19 cellular contexts compared by ENCODE assay signal in genomic region chr2:216672996-216673395, GRCh38. TPM values are rescaled to one million over a fixed set of nuclear protein-coding genes. Genes with fewer than 3 reads are reported as not detected.
DNase-seq lines count a peak whose midpoint lies in the region; ATAC-seq and TF ChIP-seq lines count a peak whose summit lies in the region.
"Had no signal": no experiment of that assay in that cellular context is flagged by ENCODE, and none has a peak within 500 bp of the region (broad histone marks: within the 10 kb centered on the region; RNA-seq: fewer than 3 reads in every experiment).

No MANE protein-coding gene starts in this region.

- no peak overlapping the region for H3K4me2 ChIP-seq in osteoblast (ENCODE audit: insufficient read depth, low read length)
- H3K4me2 ChIP-seq: A549 had no signal

- intact Hi-C loops in CD4-positive, alpha-beta T cell (cut with DNase I, micrococcal nuclease) = no loop called here

- no peaks in the 10 kb centered on the region for H3K4me1 Mint-ChIP-seq in stimulated activated naive CD8-positive, alpha-beta T cell treated with anti-CD3 and anti-CD28 coated beads, Interleukin-15, amount 100 ng/mL, for 72 hours
- no peaks in the 10 kb centered on the region for H3K4me1 Mint-ChIP-seq in stimulated activated memory B cell treated with anti-CD40 and anti-IgM and Interleukin-4, amounts not matched to agents 10 μg/mL and 1 μg/mL and 100 μg/mL, for 72 hours
- no peaks in the 10 kb centered on the region for H3K4me1 Mint-ChIP-seq in CD4-positive, alpha-beta T cell (ENCODE audit: low read depth)

- CTCF ChIA-PET in CD4-positive, alpha-beta T cell (lab: Charles Lee) = no interaction called here

- H3K27me3 ChIP-seq in osteoblast (ENCODE audit: insufficient read depth, low read length) = peaks cover 46% of the 10 kb centered on the region
- no peaks in the 10 kb centered on the region for H3K27me3 ChIP-seq in CD4-positive, alpha-beta T cell (ENCODE audit: control insufficient read depth, insufficient read depth, low read length)

- H4K20me1 ChIP-seq in osteoblast (ENCODE audit: insufficient read depth, low read length) = no peaks in the 10 kb centered on the region

- no peak for DNase-seq in stimulated activated naive CD8-positive, alpha-beta T cell treated with anti-CD3 and anti-CD28 coated beads, Interleukin-15, amount 100 ng/mL, for 72 hours
- no peak for DNase-seq in stimulated activated naive CD8-positive, alpha-beta T cell treated with anti-CD3 and anti-CD28 coated beads, Interleukin-15, Interleukin-2, amounts not matched to agents 100 U/mL and 50 U/mL, for 24 hours
- DNase-seq in osteoblast (ENCODE audit: insufficient read length, low spot score, missing footprints) = peak; percentile 9
- no peak for DNase-seq in NCI-H2196 (lab: John Stamatoyannopoulos, UW; ENCODE audit: unreplicated experiment)
- no peak for DNase-seq in iPS-NIHi7 (ENCODE audit: extremely low spot score)
- DNase-seq in CD4-positive, alpha-beta T cell = no peak
- DNase-seq: Caco-2, DMS153, KG1, NCI-H1048, NCI-H146, NCI-H2081, NCI-H510A treated with DMSO at 0.1 percent for 48 hours, Right ventricle myocardium superior had no signal

- peaks cover 47% of the 10 kb centered on the region for H3K27me3 Mint-ChIP-seq in stimulated activated naive CD8-positive, alpha-beta T cell treated with anti-CD3 and anti-CD28 coated beads, Interleukin-15, amount 100 ng/mL, for 72 hours
- peaks cover 40% of the 10 kb centered on the region for H3K27me3 Mint-ChIP-seq in stimulated activated memory B cell treated with anti-CD40 and anti-IgM and Interleukin-4, amounts not matched to agents 10 μg/mL and 1 μg/mL and 100 μg/mL, for 72 hours
- peaks cover 4% of the 10 kb centered on the region for H3K27me3 Mint-ChIP-seq in CD4-positive, alpha-beta T cell

- no peak overlapping the region for H3K4me3 Mint-ChIP-seq in stimulated activated naive CD8-positive, alpha-beta T cell treated with anti-CD3 and anti-CD28 coated beads, Interleukin-15, amount 100 ng/mL, for 72 hours
- H3K4me3 Mint-ChIP-seq in stimulated activated memory B cell treated with anti-CD40 and anti-IgM and Interleukin-4, amounts not matched to agents 10 μg/mL and 1 μg/mL and 100 μg/mL, for 72 hours = no peak overlapping the region
- H3K4me3 Mint-ChIP-seq in CD4-positive, alpha-beta T cell = no peak overlapping the region

- TF ChIP-seq CTCF in osteoblast (IDR thresholded peaks at IDR 0.05; ENCODE audit: extremely low read depth, low read depth, low read length) = no peak
- no peak for TF ChIP-seq CTCF in CD4-positive, alpha-beta T cell (IDR thresholded peaks at IDR 0.05)

- no peak overlapping the region for H2AFZ ChIP-seq in osteoblast (ENCODE audit: low read length)

- H3K4me3 ChIP-seq in osteoblast (ENCODE audit: insufficient read depth, low read length) = no peak overlapping the region
- H3K4me3 ChIP-seq: A549 had no signal

- POLR2A ChIA-PET in CD4-positive, alpha-beta T cell (lab: Charles Lee) = no interaction called here

- no peaks in the 10 kb centered on the region for H3K4me1 ChIP-seq in osteoblast (ENCODE audit: insufficient read depth, low read length)
- H3K4me1 ChIP-seq: A549, Caco-2 had no signal

- no peaks in the 10 kb centered on the region for H3K36me3 ChIP-seq in osteoblast (ENCODE audit: insufficient read depth, low read length)

- H3K36me3 Mint-ChIP-seq in stimulated activated memory B cell treated with anti-CD40 and anti-IgM and Interleukin-4, amounts not matched to agents 10 μg/mL and 1 μg/mL and 100 μg/mL, for 72 hours = no peaks in the 10 kb centered on the region
- H3K36me3 Mint-ChIP-seq in CD4-positive, alpha-beta T cell (ENCODE audit: low read depth) = no peaks in the 10 kb centered on the region

- no peak overlapping the region for H3K27ac ChIP-seq in osteoblast (ENCODE audit: low read depth, low read length)
- no peak overlapping the region for H3K27ac ChIP-seq in CD4-positive, alpha-beta T cell (ENCODE audit: low read depth, low read length)
- H3K27ac ChIP-seq: A549, C4-2B had no signal

- H3K79me2 ChIP-seq in osteoblast (ENCODE audit: insufficient read depth, low read length) = no peaks in the 10 kb centered on the region

- no peak overlapping the region for H3K27ac Mint-ChIP-seq in stimulated activated naive CD8-positive, alpha-beta T cell treated with anti-CD3 and anti-CD28 coated beads, Interleukin-15, amount 100 ng/mL, for 72 hours
- no peak overlapping the region for H3K27ac Mint-ChIP-seq in stimulated activated memory B cell treated with anti-CD40 and anti-IgM and Interleukin-4, amounts not matched to agents 10 μg/mL and 1 μg/mL and 100 μg/mL, for 72 hours
- no peak overlapping the region for H3K27ac Mint-ChIP-seq in CD4-positive, alpha-beta T cell

- peak; percentile 50 for ATAC-seq in stimulated activated naive CD8-positive, alpha-beta T cell treated with anti-CD3 and anti-CD28 coated beads, Interleukin-15, amount 100 ng/mL, for 72 hours
- no peak for ATAC-seq in stimulated activated naive CD8-positive, alpha-beta T cell treated with anti-CD3 and anti-CD28 coated beads, Interleukin-15, Interleukin-2, amounts not matched to agents 100 U/mL and 50 U/mL, for 24 hours
- peak; percentile 16 for ATAC-seq in stimulated activated memory B cell treated with anti-CD40 and anti-IgM and Interleukin-4, amounts not matched to agents 10 μg/mL and 1 μg/mL and 100 μg/mL, for 72 hours
- ATAC-seq in CD4-positive, alpha-beta T cell (ENCODE audit: poor library complexity) = no peak
- no peak for ATAC-seq in HG03442 (IDR thresholded peaks at IDR 0.05; ENCODE audit: unreplicated experiment)
- ATAC-seq: A549, Panc1 had no signal

- H3K9me3 Mint-ChIP-seq in stimulated activated naive CD8-positive, alpha-beta T cell treated with anti-CD3 and anti-CD28 coated beads, Interleukin-15, amount 100 ng/mL, for 72 hours = no peaks in the 10 kb centered on the region
- no peaks in the 10 kb centered on the region for H3K9me3 Mint-ChIP-seq in stimulated activated memory B cell treated with anti-CD40 and anti-IgM and Interleukin-4, amounts not matched to agents 10 μg/mL and 1 μg/mL and 100 μg/mL, for 72 hours
- no peaks in the 10 kb centered on the region for H3K9me3 Mint-ChIP-seq in CD4-positive, alpha-beta T cell

- no peaks in the 10 kb centered on the region for H3K9me3 ChIP-seq in osteoblast (ENCODE audit: low read depth, low read length)
- H3K9me3 ChIP-seq in CD4-positive, alpha-beta T cell (ENCODE audit: control insufficient read depth, low read length) = no peaks in the 10 kb centered on the region
- H3K9me3 ChIP-seq: A549, Caco-2 had no signal

RNA-seq across cellular contexts. Expression of gene IGFBP5, which starts 22.4 kb away (rescaled TPM):
- total RNA-seq in osteoblast = 12.3 and 29.5 TPM in 2 replicates
- not detected for total RNA-seq in CD4-positive, alpha-beta T cell

RNA-seq across cellular contexts. Expression of gene IGFBP2, which starts 39.8 kb away (rescaled TPM):
- 6.5 and 11.2 TPM in 2 replicates for total RNA-seq in osteoblast
- not detected for total RNA-seq in CD4-positive, alpha-beta T cell

Comparison
In these comparisons a context has a peak if more than half of its experiments do, and no peak if none do; other contexts are left out.
1. ATAC-seq: peak in stimulated activated naive CD8-positive, alpha-beta T cell treated with anti-CD3 and anti-CD28 coated beads, Interleukin-15, amount 100 ng/mL, for 72 hours (single experiment) and stimulated activated memory B cell treated with anti-CD40 and anti-IgM and Interleukin-4, amounts not matched to agents 10 μg/mL and 1 μg/mL and 100 μg/mL, for 72 hours (single experiment); none in stimulated activated naive CD8-positive, alpha-beta T cell treated with anti-CD3 and anti-CD28 coated beads, Interleukin-15, Interleukin-2, amounts not matched to agents 100 U/mL and 50 U/mL, for 24 hours (single experiment), CD4-positive, alpha-beta T cell (single experiment) and HG03442 (single experiment).
2. RNA of gene IGFBP5, which starts 22.4 kb away (total RNA-seq): 12.3 to 29.5 TPM in osteoblast; not detected in CD4-positive, alpha-beta T cell; every median in the first group is over 10 times any median in the second.